8 cellular contexts compared by ENCODE assay signal in genomic region chr1:154866995-154867795, GRCh38. TPM values are rescaled to one million over a fixed set of nuclear protein-coding genes. Genes with fewer than 3 reads are reported as not detected.
DNase-seq lines count a peak whose midpoint lies in the region; ATAC-seq, FAIRE-seq and TF ChIP-seq lines count a peak whose summit lies in the region.

No MANE protein-coding gene starts in this region.

- CTCF ChIA-PET in A549 (lab: Yijun Ruan, JAX) = interaction anchor here (0.6 to 7.5 kb wide), 8 partner anchors 8 to 308 kb away, joined by 3 to 58 read pairs (median 6); no protein-coding TSS in a partner anchor

- no peaks in the 10 kb centered on the region for H3K9me3 Mint-ChIP-seq in activated CD4-positive, alpha-beta T cell treated with anti-CD3 and anti-CD28 coated beads, Interleukin-2, amount 10 ng/mL, durations not matched to agents 24 days and 14 days
- H3K9me3 Mint-ChIP-seq in activated T-helper 2 cell treated with anti-CD3 and anti-CD28 coated beads, Interferon-gamma antibody, Interleukin-2, Interleukin-4, amounts not matched to agents 10 μg/mL and 5 μg/mL and 100 μg/mL, durations not matched to agents 14 hours and 24 hours and 36 hours = no peaks in the 10 kb centered on the region

- TF ChIP-seq POLR2A in A549 (IDR thresholded peaks at IDR 0.05; ENCODE audit: low read length) (no peak), H54 (IDR thresholded peaks at IDR 0.05; ENCODE audit: low read depth, low read length) (no peak), transverse colon (IDR thresholded peaks at IDR 0.05) (no peak)

- H3K27me3 Mint-ChIP-seq in activated CD4-positive, alpha-beta T cell treated with anti-CD3 and anti-CD28 coated beads, Interleukin-2, amount 10 ng/mL, durations not matched to agents 24 days and 14 days = peaks cover 32% of the 10 kb centered on the region
- H3K27me3 Mint-ChIP-seq in activated T-helper 2 cell treated with anti-CD3 and anti-CD28 coated beads, Interferon-gamma antibody, Interleukin-2, Interleukin-4, amounts not matched to agents 10 μg/mL and 5 μg/mL and 100 μg/mL, durations not matched to agents 14 hours and 24 hours and 36 hours (ENCODE audit: low read depth) = peaks cover 42% of the 10 kb centered on the region

- TF ChIP-seq RAD21 in A549 (conservative IDR thresholded peaks at IDR 0.05 in 1 of 2, IDR thresholded peaks at IDR 0.05 in 1 of 2) = no peak

- H3K36me3 ChIP-seq in adipocyte (ENCODE audit: control insufficient read depth, insufficient read depth, low read length, severe bottlenecking) = no peaks in the 10 kb centered on the region
- H3K36me3 ChIP-seq in transverse colon = no peaks in the 10 kb centered on the region

- no peak for TF ChIP-seq CTCF in A549 (IDR thresholded peaks at IDR 0.05)
- TF ChIP-seq CTCF in transverse colon (IDR thresholded peaks at IDR 0.05) = no peak

- H3K9ac ChIP-seq in adipocyte (ENCODE audit: low read length) = no peak overlapping the region

- no peak for FAIRE-seq in A549 (lab: Jason Lieb, UNC)
- FAIRE-seq in H54 (lab: Jason Lieb, UNC) = no peak

- no peaks in the 10 kb centered on the region for H3K9me3 ChIP-seq in A549
- H3K9me3 ChIP-seq in adipocyte (ENCODE audit: control insufficient read depth, low read length) = no peaks in the 10 kb centered on the region
- H3K9me3 ChIP-seq in transverse colon = no peaks in the 10 kb centered on the region

- POLR2A ChIA-PET in A549 (lab: Yijun Ruan, JAX) = no interaction called here

- in situ Hi-C loops in transverse colon (cut with MboI; ENCODE audit: low pct_ligation_motif_present in 1 of 4, low pct_unique_long_range_greater_than_20kb in 1 of 4, low sequenced_read_pairs in 3 of 4) = no loop called here

- ATAC-seq in A549 = peak in 1 of 2 experiments; percentile 16; a peak in 3 of 6 replicates
- no peak for ATAC-seq in GM21447 (IDR thresholded peaks at IDR 0.05; ENCODE audit: unreplicated experiment)

- no peak overlapping the region for H3K27ac Mint-ChIP-seq in activated CD4-positive, alpha-beta T cell treated with anti-CD3 and anti-CD28 coated beads, Interleukin-2, amount 10 ng/mL, durations not matched to agents 24 days and 14 days
- no peak overlapping the region for H3K27ac Mint-ChIP-seq in activated T-helper 2 cell treated with anti-CD3 and anti-CD28 coated beads, Interferon-gamma antibody, Interleukin-2, Interleukin-4, amounts not matched to agents 10 μg/mL and 5 μg/mL and 100 μg/mL, durations not matched to agents 14 hours and 24 hours and 36 hours

- H3K27ac ChIP-seq in A549 = no peak overlapping the region
- H3K27ac ChIP-seq in transverse colon = peak overlapping the region in 2 of 4 donors; percentile 25 to 27

- no peak for TF ChIP-seq EP300 in A549 (IDR thresholded peaks at IDR 0.05)
- TF ChIP-seq EP300 in transverse colon (IDR thresholded peaks at IDR 0.05; ENCODE audit: low read depth) = no peak

- no peak overlapping the region for H3K4me3 ChIP-seq in A549
- no peak overlapping the region for H3K4me3 ChIP-seq in adipocyte (ENCODE audit: low read length)
- peak overlapping the region in 2 of 4 donors; percentile 5 to 9 for H3K4me3 ChIP-seq in transverse colon

- WGBS in A549 (ENCODE audit: missing lambda C conversion rate) = 29% methylated on average over 24 of the region's 25 CpGs
- WGBS in transverse colon (ENCODE audit: low coverage in 1 of 2), 2 donors = 24% methylated on average over 25 of the region's 25 CpGs; no CpG with 5 or more reads in 1 of the 2 donors

- intact Hi-C loops in transverse colon (cut with DNase I; ENCODE audit: low total_unique reads) = no loop called here
- intact Hi-C loops in activated CD4-positive, alpha-beta T cell treated with anti-CD3 and anti-CD28 coated beads, Interleukin-2, amount 10 ng/mL, durations not matched to agents 24 days and 14 days (cut with micrococcal nuclease) = no loop called here
- intact Hi-C loops in activated T-helper 2 cell treated with anti-CD3 and anti-CD28 coated beads, Interferon-gamma antibody, Interleukin-2, Interleukin-4, amounts not matched to agents 10 μg/mL and 5 μg/mL and 100 μg/mL, durations not matched to agents 14 hours and 24 hours and 36 hours (cut with micrococcal nuclease) = no loop called here

- no peaks in the 10 kb centered on the region for H3K36me3 Mint-ChIP-seq in activated CD4-positive, alpha-beta T cell treated with anti-CD3 and anti-CD28 coated beads, Interleukin-2, amount 10 ng/mL, durations not matched to agents 24 days and 14 days (ENCODE audit: low read depth)
- no peaks in the 10 kb centered on the region for H3K36me3 Mint-ChIP-seq in activated T-helper 2 cell treated with anti-CD3 and anti-CD28 coated beads, Interferon-gamma antibody, Interleukin-2, Interleukin-4, amounts not matched to agents 10 μg/mL and 5 μg/mL and 100 μg/mL, durations not matched to agents 14 hours and 24 hours and 36 hours (ENCODE audit: low read depth)

- peak in 1 of 2 experiments; percentile 44 for DNase-seq in A549 (ENCODE audit: low read depth in 1 of 2, low spot score in 1 of 2)
- peak; percentile 89 for DNase-seq in H54 (ENCODE audit: insufficient read length, low spot score)
- peak; percentile 72 for DNase-seq in adipocyte (ENCODE audit: low read depth)
- peak; percentile 87 for DNase-seq in islet precursor cell
- DNase-seq in transverse colon = peak; percentile 27
- DNase-seq in activated CD4-positive, alpha-beta T cell treated with anti-CD3 and anti-CD28 coated beads, Interleukin-2, amount 10 ng/mL, durations not matched to agents 24 days and 14 days = no peak
- DNase-seq in activated T-helper 2 cell treated with anti-CD3 and anti-CD28 coated beads, Interferon-gamma antibody, Interleukin-2, Interleukin-4, amounts not matched to agents 10 μg/mL and 5 μg/mL and 100 μg/mL, durations not matched to agents 14 hours and 24 hours and 36 hours (ENCODE audit: low spot score) = no peak

- no peak overlapping the region for H3K4me3 Mint-ChIP-seq in activated CD4-positive, alpha-beta T cell treated with anti-CD3 and anti-CD28 coated beads, Interleukin-2, amount 10 ng/mL, durations not matched to agents 24 days and 14 days
- no peak overlapping the region for H3K4me3 Mint-ChIP-seq in activated T-helper 2 cell treated with anti-CD3 and anti-CD28 coated beads, Interferon-gamma antibody, Interleukin-2, Interleukin-4, amounts not matched to agents 10 μg/mL and 5 μg/mL and 100 μg/mL, durations not matched to agents 14 hours and 24 hours and 36 hours (ENCODE audit: low read depth)

- H3K4me1 Mint-ChIP-seq in activated CD4-positive, alpha-beta T cell treated with anti-CD3 and anti-CD28 coated beads, Interleukin-2, amount 10 ng/mL, durations not matched to agents 24 days and 14 days = peaks cover 34% of the 10 kb centered on the region
- peaks cover 30% of the 10 kb centered on the region for H3K4me1 Mint-ChIP-seq in activated T-helper 2 cell treated with anti-CD3 and anti-CD28 coated beads, Interferon-gamma antibody, Interleukin-2, Interleukin-4, amounts not matched to agents 10 μg/mL and 5 μg/mL and 100 μg/mL, durations not matched to agents 14 hours and 24 hours and 36 hours (ENCODE audit: low read depth)

- H3K4me1 ChIP-seq in A549 (0 out of 3 replicates have a peak, but pooled peaks cover 3% of the 10 kb centered on the region), adipocyte (ENCODE audit: control insufficient read depth, insufficient read depth, low read length) (peaks cover 21% of the 10 kb centered on the region), transverse colon (peaks cover 0 to 20% (median 14%) of the 10 kb centered on the region in 4 donors)

- H3K4me2 ChIP-seq in A549 = peak overlapping the region; percentile 22; the same call in 1 of the 3 replicates

- peaks cover 69% of the 10 kb centered on the region for H3K27me3 ChIP-seq in adipocyte (replicated peaks; ENCODE audit: control insufficient read depth, insufficient read depth, low read length)
- H3K27me3 ChIP-seq in transverse colon = peaks cover 47% of the 10 kb centered on the region

TF ChIP-seq in A549, 52 proteins besides CTCF, POLR2A, EP300 and RAD21:
- TF ChIP-seq POLR2AphosphoS2 (conservative IDR thresholded peaks at IDR 0.05; ENCODE audit: low read length) (no peak), PHF8 (IDR thresholded peaks at IDR 0.05; ENCODE audit: borderline replicate concordance, low read depth) (no peak), FOSL2 (IDR thresholded peaks at IDR 0.05) (no peak), FOSL2 (CRISPR knock-in tag; IDR thresholded peaks at IDR 0.05) (no peak), RNF2 (IDR thresholded peaks at IDR 0.05; ENCODE audit: borderline replicate concordance, low read depth) (no peak), HOXB13 (CRISPR knock-in tag; IDR thresholded peaks at IDR 0.05; ENCODE audit: low read depth) (no peak), BHLHE40 (IDR thresholded peaks at IDR 0.05; ENCODE audit: low read depth, low read length) (no peak), PBX3 (IDR thresholded peaks at IDR 0.05) (no peak), JUN (IDR thresholded peaks at IDR 0.05) (no peak)
- TF ChIP-seq, protein P1, sequence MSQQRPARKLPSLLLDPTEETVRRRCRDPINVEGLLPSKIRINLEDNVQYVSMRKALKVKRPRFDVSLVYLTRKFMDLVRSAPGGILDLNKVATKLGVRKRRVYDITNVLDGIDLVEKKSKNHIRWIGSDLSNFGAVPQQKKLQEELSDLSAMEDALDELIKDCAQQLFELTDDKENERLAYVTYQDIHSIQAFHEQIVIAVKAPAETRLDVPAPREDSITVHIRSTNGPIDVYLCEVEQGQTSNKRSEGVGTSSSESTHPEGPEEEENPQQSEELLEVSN (IDR thresholded peaks at IDR 0.05; ENCODE audit: borderline replicate concordance, low read depth) = no peak

RNA-seq across cellular contexts. Expression of gene KCNN3, which starts 2.9 kb away (rescaled TPM):
- polyA plus RNA-seq in A549 (2011; rRNA removed) = 0.03 and 0.08 TPM in 2 replicates
- polyA plus RNA-seq in A549 (2012; cell fraction: cytosol; rRNA removed) = 0.03 and 0.05 TPM in 2 replicates
- polyA plus RNA-seq in A549 (2012; cell fraction: nucleus; rRNA removed) = 0.01 and 0.06 TPM in 2 replicates
- 0.01 to 0.04 TPM in 2 of 3 replicates, not detected in the other for polyA plus RNA-seq in A549 (2017; fragmentation: RNase III; extraction: RNeasy Plus Mini Kit Qiagen cat#74134 plus additional on column Dnase treatment)
- 0.17 and 0.24 TPM in 2 replicates for polyA minus RNA-seq in A549 (2011; rRNA and poly(A)+ RNA removed)
- 1 to 10 TPM; 2.3 to 5.0 (median 3.5) TPM for total RNA-seq in transverse colon
- total RNA-seq in activated CD4-positive, alpha-beta T cell treated with anti-CD3 and anti-CD28 coated beads, Interleukin-2, amount 10 ng/mL, durations not matched to agents 24 days and 14 days = 0.35 and 0.54 TPM in 2 replicates
- total RNA-seq in activated T-helper 2 cell treated with anti-CD3 and anti-CD28 coated beads, Interferon-gamma antibody, Interleukin-2, Interleukin-4, amounts not matched to agents 10 μg/mL and 5 μg/mL and 100 μg/mL, durations not matched to agents 14 hours and 24 hours and 36 hours = 0.39 and 0.91 TPM in 2 replicates

Comparison
In these comparisons a context has a peak if more than half of its experiments do, and no peak if none do; other contexts are left out.
1. DNase-seq: peak in H54 (single experiment), adipocyte (single experiment), islet precursor cell (single experiment) and transverse colon (single experiment); none in activated CD4-positive, alpha-beta T cell treated with anti-CD3 and anti-CD28 coated beads, Interleukin-2, amount 10 ng/mL, durations not matched to agents 24 days and 14 days (single experiment) and activated T-helper 2 cell treated with anti-CD3 and anti-CD28 coated beads, Interferon-gamma antibody, Interleukin-2, Interleukin-4, amounts not matched to agents 10 μg/mL and 5 μg/mL and 100 μg/mL, durations not matched to agents 14 hours and 24 hours and 36 hours (single experiment).